ENCODE assay signal across 30 cellular contexts in the genomic region with DNA sequence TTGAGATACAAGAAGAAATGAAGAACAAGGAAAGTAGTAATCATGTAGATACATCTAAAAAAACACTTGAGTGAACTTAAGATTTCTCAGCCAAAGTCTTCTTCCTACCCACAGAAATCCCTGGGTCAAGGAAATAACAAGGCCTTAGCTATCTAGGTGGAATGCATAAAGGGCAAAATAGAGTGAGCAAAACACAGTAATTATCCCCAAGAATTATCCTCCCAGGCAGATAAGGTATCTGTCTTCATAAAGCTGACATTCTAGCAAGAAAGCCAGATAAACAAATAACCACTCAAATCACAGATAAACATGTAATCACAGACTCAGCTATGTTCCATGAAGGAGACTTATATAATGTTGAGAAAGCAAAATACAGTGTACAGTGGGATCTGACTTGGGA.
"Had no signal": no experiment of that assay in that cellular context is flagged by ENCODE, and none has a peak within 500 bp of the region (broad histone marks: within the 10 kb centered on the region; RNA-seq: fewer than 3 reads in every experiment).

No MANE protein-coding gene starts in this region.

- H3K9me3 ChIP-seq: neutrophil, ovary, psoas muscle, right lobe of liver, stomach, thoracic aorta, thyroid gland, tibial nerve, upper lobe of left lung, vagina had no signal

- H3K27me3 ChIP-seq: neutrophil, ovary, right lobe of liver, spleen, stomach, thyroid gland, tibial nerve, upper lobe of left lung, vagina had no signal

- H3K4me1 ChIP-seq: parathyroid adenoma, psoas muscle, right lobe of liver, spleen, stomach, thyroid gland, tibial nerve, upper lobe of left lung, vagina had no signal

- H3K36me3 ChIP-seq: neutrophil, ovary, right lobe of liver, spleen, stomach, thoracic aorta, thyroid gland, tibial nerve, upper lobe of left lung, vagina had no signal

- H3K4me3 Mint-ChIP-seq: naive thymus-derived CD4-positive, alpha-beta T cell; natural killer cell; nephron; neural crest cell; stimulated activated effector memory CD8-positive, alpha-beta T cell treated with anti-CD3 and anti-CD28 coated beads, Interleukin-12 subunit alpha, Interleukin-12 subunit beta, amount 100 ng/mL, for 72 hours; stimulated activated naive B cell treated with anti-CD40 and anti-IgM and Interleukin-4, amounts not matched to agents 10 μg/mL and 1 μg/mL and 100 μg/mL, for 72 hours; stimulated activated naive CD8-positive, alpha-beta T cell treated with anti-CD3 and anti-CD28 coated beads, Interleukin-15, Interleukin-2, amounts not matched to agents 100 ng/mL and 50 ng/mL, for 24 hours had no signal

- DNase-seq: naive thymus-derived CD4-positive, alpha-beta T cell; natural killer cell; nucleus accumbens; ovary; posterior cingulate gyrus; psoas muscle; right cardiac atrium; right lobe of liver; spleen; stimulated activated CD4-positive, alpha-beta T cell treated with anti-CD3 and anti-CD28 coated beads, Interleukin-15, amount 100 ng/mL, for 24 hours; stimulated activated CD4-positive, alpha-beta T cell treated with anti-CD3 and anti-CD28 coated beads, Interleukin-2, amount 100 ng/mL, for 24 hours; stimulated activated CD4-positive, alpha-beta T cell treated with anti-CD3 and anti-CD28 coated beads, Interleukin-2, amount 100 ng/mL, for 48 hours; stimulated activated CD4-positive, alpha-beta T cell treated with anti-CD3 and anti-CD28 coated beads, Interleukin-4, amount 100 ng/mL, for 24 hours; stimulated activated naive B cell treated with anti-CD40 and anti-IgM and Interleukin-4, amounts not matched to agents 10 μg/mL and 1 μg/mL and 100 μg/mL, for 72 hours; stimulated activated naive CD4-positive, alpha-beta T cell treated with Interleukin-2 at 50 U/mL for 16 hours; stomach; thyroid gland; upper lobe of left lung had no signal

- H3K27ac Mint-ChIP-seq: naive thymus-derived CD4-positive, alpha-beta T cell; natural killer cell; nephron; progenitor cell of endocrine pancreas; stimulated activated effector memory CD8-positive, alpha-beta T cell treated with anti-CD3 and anti-CD28 coated beads, Interleukin-12 subunit alpha, Interleukin-12 subunit beta, amount 100 ng/mL, for 72 hours; stimulated activated naive B cell treated with anti-CD40 and anti-IgM and Interleukin-4, amounts not matched to agents 10 μg/mL and 1 μg/mL and 100 μg/mL, for 72 hours; stimulated activated naive CD8-positive, alpha-beta T cell treated with anti-CD3 and anti-CD28 coated beads, Interleukin-15, Interleukin-2, amounts not matched to agents 100 ng/mL and 50 ng/mL, for 24 hours had no signal

- H3K4me1 Mint-ChIP-seq: naive thymus-derived CD4-positive, alpha-beta T cell; natural killer cell; nephron; neural crest cell; stimulated activated effector memory CD8-positive, alpha-beta T cell treated with anti-CD3 and anti-CD28 coated beads, Interleukin-12 subunit alpha, Interleukin-12 subunit beta, amount 100 ng/mL, for 72 hours; stimulated activated naive B cell treated with anti-CD40 and anti-IgM and Interleukin-4, amounts not matched to agents 10 μg/mL and 1 μg/mL and 100 μg/mL, for 72 hours had no signal

- H3K27ac ChIP-seq: neutrophil, ovary, parathyroid adenoma, psoas muscle, right lobe of liver, skin epidermis, spleen, stomach, thoracic aorta, thyroid gland, tibial nerve, upper lobe of left lung, vagina had no signal

- H3K36me3 Mint-ChIP-seq: naive thymus-derived CD4-positive, alpha-beta T cell; natural killer cell; stimulated activated effector memory CD8-positive, alpha-beta T cell treated with anti-CD3 and anti-CD28 coated beads, Interleukin-12 subunit alpha, Interleukin-12 subunit beta, amount 100 ng/mL, for 72 hours; stimulated activated naive B cell treated with anti-CD40 and anti-IgM and Interleukin-4, amounts not matched to agents 10 μg/mL and 1 μg/mL and 100 μg/mL, for 72 hours had no signal

- H3K27me3 Mint-ChIP-seq: naive thymus-derived CD4-positive, alpha-beta T cell; progenitor cell of endocrine pancreas; stimulated activated naive B cell treated with anti-CD40 and anti-IgM and Interleukin-4, amounts not matched to agents 10 μg/mL and 1 μg/mL and 100 μg/mL, for 72 hours; stimulated activated naive CD8-positive, alpha-beta T cell treated with anti-CD3 and anti-CD28 coated beads, Interleukin-15, Interleukin-2, amounts not matched to agents 100 ng/mL and 50 ng/mL, for 24 hours had no signal

- H3K79me2 ChIP-seq: parathyroid adenoma had no signal

- H3K4me2 ChIP-seq: smooth muscle cell had no signal

- H2AFZ ChIP-seq: parathyroid adenoma had no signal

- H3K4me3 ChIP-seq: ovary, psoas muscle, right lobe of liver, skin epidermis, smooth muscle cell, spleen, stomach, thoracic aorta, thyroid gland, tibial nerve, upper lobe of left lung, vagina had no signal
